In the genomic region with DNA sequence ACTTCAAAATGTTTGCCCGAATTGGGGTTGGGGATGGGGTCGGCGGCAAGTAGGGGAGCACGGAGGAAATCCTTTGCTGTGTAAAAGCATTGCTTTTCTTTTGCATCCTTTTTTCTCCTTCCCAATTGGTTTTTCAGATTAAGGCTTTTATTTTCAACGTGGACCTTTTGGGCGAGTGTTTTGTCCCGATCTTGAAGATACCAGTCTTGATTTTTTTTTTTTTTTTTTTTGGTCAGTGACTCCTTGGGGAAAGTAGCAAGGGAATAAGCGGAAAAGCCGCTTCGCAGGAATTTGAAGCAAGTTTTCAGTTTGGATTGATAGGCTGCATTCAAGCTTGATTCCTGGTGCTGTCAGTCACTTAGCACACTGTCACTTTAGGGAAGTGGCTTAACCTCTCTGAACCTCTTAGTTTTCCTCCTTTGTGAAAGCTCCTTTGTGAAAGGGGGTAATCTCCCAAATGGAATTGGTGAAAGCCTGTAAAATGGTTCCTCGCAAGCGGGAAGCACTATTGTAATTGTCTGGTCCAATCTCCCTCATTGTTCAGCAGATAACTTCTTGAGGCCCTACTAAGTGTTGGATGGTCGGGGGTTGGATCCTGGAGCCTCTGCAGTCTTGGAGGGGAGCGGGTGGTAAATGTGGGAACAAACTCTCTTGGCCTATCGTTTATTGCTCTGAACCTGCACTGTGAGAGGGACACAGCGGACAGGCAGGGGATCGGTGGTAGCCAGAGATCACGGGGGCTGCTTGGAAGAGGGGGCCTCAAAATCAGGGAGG, we compare ENCODE assay signal across 8 cellular contexts. TPM values are rescaled to one million over a fixed set of nuclear protein-coding genes. Genes with fewer than 3 reads are reported as not detected.
A peak's percentile ranks its signal among the peaks of the same experiment; 100 is the strongest.
DNase-seq lines count a peak whose midpoint lies in the region; ATAC-seq and TF ChIP-seq lines count a peak whose summit lies in the region.

No MANE protein-coding gene starts in this region.

- no peaks in the 10 kb centered on the region for H3K27me3 ChIP-seq in CD8-positive, alpha-beta T cell (ENCODE audit: insufficient read depth, low read length)

- H3K36me3 ChIP-seq in CD8-positive, alpha-beta T cell (ENCODE audit: insufficient read depth, low read length) = no peaks in the 10 kb centered on the region
- H3K36me3 ChIP-seq in mesodermal cell (ENCODE audit: control insufficient read depth, insufficient read depth, low read length) = peaks cover 30% of the 10 kb centered on the region

- H3K9me3 Mint-ChIP-seq in CD8-positive, alpha-beta T cell = no peaks in the 10 kb centered on the region
- peaks cover 0 to 3% (median 0%) of the 10 kb centered on the region in 5 experiments for H3K9me3 Mint-ChIP-seq in brain

- no peak for ATAC-seq in CD8-positive, alpha-beta T cell
- ATAC-seq in activated CD4-positive, CD25-positive, alpha-beta regulatory T cell treated with anti-CD3 and anti-CD28 coated beads, Interleukin-2, amount 50 U/mL, for 24 hours = no peak
- ATAC-seq in GM21723 (IDR thresholded peaks at IDR 0.05; ENCODE audit: unreplicated experiment) = no peak

- H3K27ac ChIP-seq in CD8-positive, alpha-beta T cell (ENCODE audit: low read depth, low read length) = peak overlapping the region; percentile 54
- H3K27ac ChIP-seq in mesodermal cell (ENCODE audit: low read depth, low read length, severe bottlenecking) = peak overlapping the region; percentile 95

- CTCF ChIA-PET in CD8-positive, alpha-beta T cell (lab: Charles Lee) = interaction anchor here (1.0 kb wide), 1 partner anchor 98 kb away, joined by 3 read pairs; no protein-coding TSS in a partner anchor

- H3K9me3 ChIP-seq in CD8-positive, alpha-beta T cell (ENCODE audit: low read length) = no peaks in the 10 kb centered on the region
- no peaks in the 10 kb centered on the region for H3K9me3 ChIP-seq in mesodermal cell (ENCODE audit: control insufficient read depth, low read length)

- intact Hi-C loops in CD8-positive, alpha-beta T cell (cut with DNase I, micrococcal nuclease) = loop anchor here (2.0 to 10.0 kb wide), 8 partner anchors 19 to 1973 kb away; partner anchors contain the start of genes CALR (in 1 of the 2), EPOR (in 1 of the 2), FARSA (in 1 of the 2) and ILF3 (in 1 of the 2)

- H3K36me3 Mint-ChIP-seq in CD8-positive, alpha-beta T cell = peaks cover 4% of the 10 kb centered on the region
- H3K36me3 Mint-ChIP-seq in brain = peaks cover 30% of the 10 kb centered on the region

- POLR2A ChIA-PET in CD8-positive, alpha-beta T cell (lab: Charles Lee) = no interaction called here

- H3K4me1 ChIP-seq in CD8-positive, alpha-beta T cell (ENCODE audit: insufficient read depth, low read length) = peaks cover 35% of the 10 kb centered on the region
- H3K4me1 ChIP-seq in mesodermal cell (ENCODE audit: control insufficient read depth, insufficient read depth, low read length, poor library complexity, severe bottlenecking) = no peaks in the 10 kb centered on the region

- peak overlapping the region; percentile 88 for H3K4me3 Mint-ChIP-seq in CD8-positive, alpha-beta T cell
- peak overlapping the region; percentile 90 to 98 (median 97) for H3K4me3 Mint-ChIP-seq in brain

- peak overlapping the region; percentile 69 for H3K4me3 ChIP-seq in CD8-positive, alpha-beta T cell (ENCODE audit: low read depth, low read length)
- peak overlapping the region; percentile 95 for H3K4me3 ChIP-seq in mesodermal cell (ENCODE audit: extremely low read depth, insufficient read depth, low read length, poor library complexity, severe bottlenecking)

- no peak for TF ChIP-seq CTCF in CD8-positive, alpha-beta T cell (IDR thresholded peaks at IDR 0.05)
- TF ChIP-seq CTCF in brain (conservative IDR thresholded peaks at IDR 0.05) = no peak

- peaks cover 39% of the 10 kb centered on the region for H3K4me1 Mint-ChIP-seq in CD8-positive, alpha-beta T cell (ENCODE audit: low read depth)
- H3K4me1 Mint-ChIP-seq in brain = peaks cover 58% of the 10 kb centered on the region

- WGBS in mesodermal cell (ENCODE audit: insufficient coverage in 2 of 2), 2 experiments = 26 to 41% methylated on average over 10 of the region's 18 CpGs

- no peak for DNase-seq in CD8-positive, alpha-beta T cell
- DNase-seq in Kasumi-1 (lab: John Stamatoyannopoulos, UW) (peak; percentile 34 to 49), ecto neural progenitor cell (ENCODE audit: low spot score) (no peak), amniotic stem cell (lab: John Stamatoyannopoulos, UW) (no peak)

- no peaks in the 10 kb centered on the region for H3K27me3 Mint-ChIP-seq in CD8-positive, alpha-beta T cell (ENCODE audit: low read depth)
- peaks cover 12% of the 10 kb centered on the region for H3K27me3 Mint-ChIP-seq in brain

- peak overlapping the region; percentile 87 for H3K27ac Mint-ChIP-seq in CD8-positive, alpha-beta T cell
- H3K27ac Mint-ChIP-seq in brain = peak overlapping the region; percentile 89 to 98 (median 98)

RNA-seq across cellular contexts. Expression of gene SMARCA4, which starts 1.1 kb away (rescaled TPM):
- total RNA-seq in CD8-positive, alpha-beta T cell = 10 to 100 TPM; 73.5 to 76.2 TPM
- 131 TPM for polyA plus RNA-seq in brain (ENCODE audit: insufficient read depth, low read depth, low replicate concordance)
- 200 TPM for polyA plus RNA-seq in mesodermal cell (2013, experiment 1 of 2)
- polyA plus RNA-seq in mesodermal cell (2013, experiment 2 of 2) = 168 TPM

RNA-seq across cellular contexts. Expression of gene TIMM29, which starts 33.3 kb away (rescaled TPM):
- 10 to 100 TPM; 27.9 TPM for total RNA-seq in CD8-positive, alpha-beta T cell
- polyA plus RNA-seq in brain (ENCODE audit: insufficient read depth, low read depth, low replicate concordance) = 18.0 TPM
- polyA plus RNA-seq in mesodermal cell (2013, experiment 1 of 2) = 17.7 TPM
- 17.0 TPM for polyA plus RNA-seq in mesodermal cell (2013, experiment 2 of 2)

RNA-seq across cellular contexts. Expression of gene YIPF2, which starts 33.5 kb away (rescaled TPM):
- total RNA-seq in CD8-positive, alpha-beta T cell = 10 to 100 TPM; 25.9 to 27.6 TPM
- 55.1 TPM for polyA plus RNA-seq in brain (ENCODE audit: insufficient read depth, low read depth, low replicate concordance)
- polyA plus RNA-seq in mesodermal cell (2013, experiment 1 of 2) = 75.8 TPM
- 58.8 TPM for polyA plus RNA-seq in mesodermal cell (2013, experiment 2 of 2)

Comparison
In these comparisons a context has a peak if more than half of its experiments do, and no peak if none do; other contexts are left out.
1. DNase-seq: peak in Kasumi-1 (2 of 2); none in CD8-positive, alpha-beta T cell (0 of 7), ecto neural progenitor cell (single experiment) and amniotic stem cell (single experiment).